In the genomic region with DNA sequence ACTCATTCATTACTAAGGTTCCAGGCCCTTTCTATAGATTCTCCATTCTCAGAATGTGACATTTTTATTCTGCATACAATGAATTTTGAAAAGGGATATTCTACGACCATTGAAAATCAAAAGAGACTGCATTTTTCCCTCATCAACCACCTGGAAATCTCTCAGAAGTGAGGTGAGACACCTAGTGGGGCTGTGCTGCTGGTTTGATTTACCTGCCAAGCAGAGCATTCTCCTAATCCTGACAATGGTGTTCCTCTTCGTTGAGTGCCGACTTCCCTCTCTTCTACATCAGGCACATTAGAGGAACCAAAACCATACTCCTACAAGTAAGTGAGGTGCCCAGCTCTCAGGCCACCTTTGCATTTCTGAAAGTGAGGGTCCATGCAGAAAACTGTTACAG, we compare ENCODE assay signal across 1 cellular context.
TF ChIP-seq lines count a peak whose summit lies in the region.

No MANE protein-coding gene starts in this region.

TF ChIP-seq in HCT116, 20 proteins besides CTCF, POLR2A, EP300 and RAD21 (continued from another document):
- TF ChIP-seq, protein P1, sequence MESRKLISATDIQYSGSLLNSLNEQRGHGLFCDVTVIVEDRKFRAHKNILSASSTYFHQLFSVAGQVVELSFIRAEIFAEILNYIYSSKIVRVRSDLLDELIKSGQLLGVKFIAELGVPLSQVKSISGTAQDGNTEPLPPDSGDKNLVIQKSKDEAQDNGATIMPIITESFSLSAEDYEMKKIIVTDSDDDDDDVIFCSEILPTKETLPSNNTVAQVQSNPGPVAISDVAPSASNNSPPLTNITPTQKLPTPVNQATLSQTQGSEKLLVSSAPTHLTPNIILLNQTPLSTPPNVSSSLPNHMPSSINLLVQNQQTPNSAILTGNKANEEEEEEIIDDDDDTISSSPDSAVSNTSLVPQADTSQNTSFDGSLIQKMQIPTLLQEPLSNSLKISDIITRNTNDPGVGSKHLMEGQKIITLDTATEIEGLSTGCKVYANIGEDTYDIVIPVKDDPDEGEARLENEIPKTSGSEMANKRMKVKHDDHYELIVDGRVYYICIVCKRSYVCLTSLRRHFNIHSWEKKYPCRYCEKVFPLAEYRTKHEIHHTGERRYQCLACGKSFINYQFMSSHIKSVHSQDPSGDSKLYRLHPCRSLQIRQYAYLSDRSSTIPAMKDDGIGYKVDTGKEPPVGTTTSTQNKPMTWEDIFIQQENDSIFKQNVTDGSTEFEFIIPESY (IDR thresholded peaks at IDR 0.05; ENCODE audit: extremely low read depth, insufficient replicate concordance, low read length) = no peak
- TF ChIP-seq FOSL1 (IDR thresholded peaks at IDR 0.05; ENCODE audit: low read depth) (no peak), CEBPB (IDR thresholded peaks at IDR 0.05; ENCODE audit: low read depth) (no peak), EZH2 (IDR thresholded peaks at IDR 0.05) (no peak)
- TF ChIP-seq, protein P2, sequence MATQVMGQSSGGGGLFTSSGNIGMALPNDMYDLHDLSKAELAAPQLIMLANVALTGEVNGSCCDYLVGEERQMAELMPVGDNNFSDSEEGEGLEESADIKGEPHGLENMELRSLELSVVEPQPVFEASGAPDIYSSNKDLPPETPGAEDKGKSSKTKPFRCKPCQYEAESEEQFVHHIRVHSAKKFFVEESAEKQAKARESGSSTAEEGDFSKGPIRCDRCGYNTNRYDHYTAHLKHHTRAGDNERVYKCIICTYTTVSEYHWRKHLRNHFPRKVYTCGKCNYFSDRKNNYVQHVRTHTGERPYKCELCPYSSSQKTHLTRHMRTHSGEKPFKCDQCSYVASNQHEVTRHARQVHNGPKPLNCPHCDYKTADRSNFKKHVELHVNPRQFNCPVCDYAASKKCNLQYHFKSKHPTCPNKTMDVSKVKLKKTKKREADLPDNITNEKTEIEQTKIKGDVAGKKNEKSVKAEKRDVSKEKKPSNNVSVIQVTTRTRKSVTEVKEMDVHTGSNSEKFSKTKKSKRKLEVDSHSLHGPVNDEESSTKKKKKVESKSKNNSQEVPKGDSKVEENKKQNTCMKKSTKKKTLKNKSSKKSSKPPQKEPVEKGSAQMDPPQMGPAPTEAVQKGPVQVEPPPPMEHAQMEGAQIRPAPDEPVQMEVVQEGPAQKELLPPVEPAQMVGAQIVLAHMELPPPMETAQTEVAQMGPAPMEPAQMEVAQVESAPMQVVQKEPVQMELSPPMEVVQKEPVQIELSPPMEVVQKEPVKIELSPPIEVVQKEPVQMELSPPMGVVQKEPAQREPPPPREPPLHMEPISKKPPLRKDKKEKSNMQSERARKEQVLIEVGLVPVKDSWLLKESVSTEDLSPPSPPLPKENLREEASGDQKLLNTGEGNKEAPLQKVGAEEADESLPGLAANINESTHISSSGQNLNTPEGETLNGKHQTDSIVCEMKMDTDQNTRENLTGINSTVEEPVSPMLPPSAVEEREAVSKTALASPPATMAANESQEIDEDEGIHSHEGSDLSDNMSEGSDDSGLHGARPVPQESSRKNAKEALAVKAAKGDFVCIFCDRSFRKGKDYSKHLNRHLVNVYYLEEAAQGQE (IDR thresholded peaks at IDR 0.05; ENCODE audit: low read depth) = no peak
